In genomic region chr1:2481885-2482284, GRCh38 we compare ENCODE assay signal across 21 cellular contexts. TPM values are rescaled to one million over a fixed set of nuclear protein-coding genes. Genes with fewer than 3 reads are reported as not detected.
DNase-seq lines count a peak whose midpoint lies in the region; ATAC-seq, FAIRE-seq and TF ChIP-seq lines count a peak whose summit lies in the region.
"Had no signal": no experiment of that assay in that cellular context is flagged by ENCODE, and none has a peak within 500 bp of the region (broad histone marks: within the 10 kb centered on the region; RNA-seq: fewer than 3 reads in every experiment).

No MANE protein-coding gene starts in this region.

- TF ChIP-seq POLR2A in K562 (conservative IDR thresholded peaks at IDR 0.05) = no peak

- POLR2A ChIA-PET in Panc1 (lab: Charles Lee) = no interaction called here
- POLR2A ChIA-PET in K562 (lab: Yijun Ruan, JAX) = no interaction called here

- CTCF ChIA-PET in Panc1 (lab: Charles Lee) = interaction anchor here (1.5 kb wide), 1 partner anchor 51 kb away, joined by 3 read pairs; no protein-coding TSS in a partner anchor
- CTCF ChIA-PET in K562 (lab: Yijun Ruan, JAX; ENCODE audit: low intra/inter-chr PET ratio) = no interaction called here

- 34% methylated on average over 10 of the region's 10 CpGs for WGBS in K562 (ENCODE audit: insufficient coverage, low coverage, missing lambda C conversion rate)

- peaks cover 3% of the 10 kb centered on the region for H3K9me1 ChIP-seq in K562 (ENCODE audit: control insufficient read depth, insufficient read depth, low read length)

- intact Hi-C loops in Panc1 (cut with micrococcal nuclease; ENCODE audit: unreplicated experiment) (no loop called here), K562 (cut with micrococcal nuclease) (no loop called here), posterior cingulate gyrus (cut with DNase I) (no loop called here)

- H3K4me3 ChIP-seq in Panc1 (ENCODE audit: low read depth in 2 of 2, low read length in 2 of 2) (no peak overlapping the region), K562 (no peak overlapping the region), parathyroid adenoma (ENCODE audit: low read depth, low read length) (no peak overlapping the region)
- H3K4me3 ChIP-seq: skin epidermis had no signal

- TF ChIP-seq CTCF in Panc1 (IDR thresholded peaks at IDR 0.05) = no peak
- TF ChIP-seq CTCF in K562 (IDR thresholded peaks at IDR 0.05 in 2 of 3, conservative IDR thresholded peaks at IDR 0.05 in 1 of 3; ENCODE audit: insufficient read depth in 2 of 3, low read depth in 1 of 3, low read length in 3 of 3) = no peak
- TF ChIP-seq CTCF in parathyroid adenoma (IDR thresholded peaks at IDR 0.05) = no peak

- TF ChIP-seq EP300 in K562 (IDR thresholded peaks at IDR 0.05; ENCODE audit: low read length) = no peak

- H3K27me3 ChIP-seq in Panc1 (ENCODE audit: control insufficient read depth, insufficient read depth, low read length) = no peaks in the 10 kb centered on the region
- peaks cover 3 to 39% of the 10 kb centered on the region in 2 experiments; a peak in 3 of 5 replicates for H3K27me3 ChIP-seq in K562 (ENCODE audit: control insufficient read depth in 2 of 2, insufficient read depth in 2 of 2, low read length in 2 of 2)
- H3K27me3 ChIP-seq in parathyroid adenoma (ENCODE audit: control insufficient read depth, insufficient read depth, low read length) = no peaks in the 10 kb centered on the region

- H3K9me3 ChIP-seq in Panc1 (ENCODE audit: control insufficient read depth, insufficient read depth, low read depth, low read length) (no peaks in the 10 kb centered on the region), K562 (replicated peaks; ENCODE audit: control insufficient read depth, insufficient read depth, low read depth, low read length) (no peaks in the 10 kb centered on the region), parathyroid adenoma (ENCODE audit: control insufficient read depth, low read length) (no peaks in the 10 kb centered on the region)

- H3K36me3 ChIP-seq in Panc1 (ENCODE audit: control insufficient read depth, insufficient read depth, low read length) (no peaks in the 10 kb centered on the region), K562 (ENCODE audit: control insufficient read depth, insufficient read depth, low read length) (no peaks in the 10 kb centered on the region), parathyroid adenoma (ENCODE audit: control insufficient read depth, insufficient read depth, low read length) (no peaks in the 10 kb centered on the region)

- FAIRE-seq in K562 (lab: Jason Lieb, UNC) = no peak
- FAIRE-seq in urothelium cell line (lab: Jason Lieb, UNC) = no peak
- FAIRE-seq: HTR-8/SVneo had no signal

- ATAC-seq in Panc1 (0 out of 2 replicates have a peak, but pooled peaks have one; percentile 7), K562 (no peak), GM18870 (IDR thresholded peaks at IDR 0.05; ENCODE audit: unreplicated experiment) (no peak)
- ATAC-seq: activated CD4-positive, CD25-positive, alpha-beta regulatory T cell treated with anti-CD3 and anti-CD28 coated beads, Interleukin-2, amount 50 U/mL, for 24 hours had no signal

- in situ Hi-C loops in Panc1 (cut with HindIII; ENCODE audit: low pct_unique_long_range_greater_than_20kb, low sequenced_read_pairs) (no loop called here), K562 (cut with MboI) (no loop called here)

- H3K4me1 ChIP-seq in Panc1 (ENCODE audit: control insufficient read depth, insufficient read depth, low read length) (peaks cover 49% of the 10 kb centered on the region), K562 (replicated peaks in 1 of 2; ENCODE audit: control insufficient read depth in 2 of 2, insufficient read depth in 2 of 2, low read length in 2 of 2) (peaks cover 0 to 76% of the 10 kb centered on the region in 2 experiments; a peak in 3 of 5 replicates), parathyroid adenoma (peaks cover 21% of the 10 kb centered on the region)

- H2AFZ ChIP-seq in K562 (ENCODE audit: low read depth, low read length) (no peak overlapping the region), parathyroid adenoma (no peak overlapping the region)

- H3K4me2 ChIP-seq in K562 (ENCODE audit: insufficient read depth, low read length) (no peak overlapping the region), parathyroid adenoma (ENCODE audit: low read length) (no peak overlapping the region)

- BruUV-seq in Panc1 (replicated peaks; lab: Mats Ljungman, UMichigan) (no TSS peak), K562 (replicated peaks; lab: Mats Ljungman, UMichigan) (no TSS peak)

- peaks cover 19% of the 10 kb centered on the region for H4K20me1 ChIP-seq in K562 (replicated peaks; ENCODE audit: control insufficient read depth, insufficient read depth, low read length)

- DNase-seq in H4 (ENCODE audit: low spot score) (peak; percentile 54), Panc1 (ENCODE audit: low read depth, low spot score) (no peak), K562 (ENCODE audit: extremely low read depth in 1 of 4, low spot score in 3 of 4) (no peak), NCI-H82 treated with DMSO at 0.1 percent for 48 hours (lab: John Stamatoyannopoulos, UW; ENCODE audit: unreplicated experiment) (no peak), posterior cingulate gyrus (no peak), urothelium cell line (ENCODE audit: low spot score) (no peak)
- DNase-seq: AML-193; DMS 273 treated with DMSO at 0.1 percent for 48 hours; naive B cell; NCI-H1417 treated with DMSO at 0.1 percent for 48 hours; NCI-H446; SHP77; stimulated activated CD4-positive, alpha-beta T cell treated with anti-CD3 and anti-CD28 coated beads, Interleukin-4, amount 100 ng/mL, for 24 hours; T-helper 2 cell had no signal

- TF ChIP-seq RAD21 in K562 (CRISPR knock-in tag; conservative IDR thresholded peaks at IDR 0.05 in 1 of 2, IDR thresholded peaks at IDR 0.05 in 1 of 2) = no peak

- H3K27ac ChIP-seq in Panc1 (ENCODE audit: low read length) (0 out of 2 replicates have a peak overlapping the region, but pooled peaks have one; percentile 7), K562 (ENCODE audit: extremely low read depth, low read depth, low read length) (no peak overlapping the region), parathyroid adenoma (peak overlapping the region; percentile 85)

- H3K79me2 ChIP-seq in K562 (ENCODE audit: control insufficient read depth, insufficient read depth, low read length) (no peaks in the 10 kb centered on the region), parathyroid adenoma (no peaks in the 10 kb centered on the region)

- H3K9ac ChIP-seq in K562 (ENCODE audit: insufficient read depth in 1 of 2, low read depth in 2 of 2, low read length in 2 of 2) (no peak overlapping the region), parathyroid adenoma (no peak overlapping the region)

RNA-seq across cellular contexts. Expression of gene PLCH2, which starts 5.8 kb away (rescaled TPM):
- 0.02 TPM in 1 of 2 replicates, not detected in the other for total RNA-seq in H4 (2014; rRNA removed; shearing (Covaris generic))
- 41.2 TPM for total RNA-seq in Panc1 (2021; ENCODE audit: unreplicated experiment)
- polyA plus RNA-seq in Panc1 (2012; ENCODE audit: insufficient read length) = 69.7 TPM
- total RNA-seq in K562 (2011; cell fraction: chromatin; rRNA removed; ENCODE audit: low replicate concordance) = 0.07 TPM in 1 of 2 replicates, not detected in the other
- not detected in 2 replicates for total RNA-seq in K562 (2011; cell fraction: nucleolus; rRNA removed)
- not detected in 2 replicates for total RNA-seq in K562 (2011; cell fraction: nucleoplasm; rRNA removed)
- not detected in 2 replicates for total RNA-seq in K562 (2014; rRNA removed)
- total RNA-seq in K562 (2014; rRNA removed; fragmentation: Illumina TruSeq; extraction: Trizol) = not detected in 2 replicates
- not detected in 2 replicates for total RNA-seq in K562 (2015; rRNA removed; fragmentation: Illumina TruSeq; extraction: Trizol)
- 0.04 and 0.16 TPM in 2 replicates for total RNA-seq in K562 (2021)
- polyA plus RNA-seq in K562 (2011; rRNA removed) = not detected in 2 replicates
- not detected in 2 replicates for polyA plus RNA-seq in K562 (2011; cell fraction: cytosol; rRNA removed)
- polyA plus RNA-seq in K562 (2011; cell fraction: nucleus; rRNA removed) = 0.01 and 0.04 TPM in 2 replicates
- not detected in 2 replicates for polyA plus RNA-seq in K562 (2012)
- not detected in 2 replicates for polyA plus RNA-seq in K562 (2014; fragmentation: Illumina TruSeq; extraction: Trizol)
- not detected for polyA plus RNA-seq in K562 (2014; fragmentation: Nextera tagmentation; extraction: Ambion mirVana)
- polyA plus RNA-seq in K562 (2014; rRNA removed) = not detected in 2 replicates
- not detected in 2 replicates for polyA minus RNA-seq in K562 (2011; rRNA and poly(A)+ RNA removed)
- polyA minus RNA-seq in K562 (2011; cell fraction: cytosol; rRNA and poly(A)+ RNA removed) = not detected in 2 replicates
- polyA minus RNA-seq in K562 (2011; cell fraction: nucleus; rRNA and poly(A)+ RNA removed) = not detected in 2 replicates

RNA-seq across cellular contexts. Expression of gene PANK4, which starts 44.5 kb away (rescaled TPM):
- 10.9 and 12.5 TPM in 2 replicates for total RNA-seq in H4 (2014; rRNA removed; shearing (Covaris generic))
- total RNA-seq in Panc1 (2021; ENCODE audit: unreplicated experiment) (35.9 TPM), K562 (2014; rRNA removed) (39.6 and 50.7 TPM in 2 replicates), K562 (2014; rRNA removed; fragmentation: Illumina TruSeq; extraction: Trizol) (15.3 and 19.2 TPM in 2 replicates), K562 (2015; rRNA removed; fragmentation: Illumina TruSeq; extraction: Trizol) (29.7 and 32.0 TPM in 2 replicates), K562 (2021) (55.6 and 61.3 TPM in 2 replicates)
- 26.7 TPM for polyA plus RNA-seq in Panc1 (2012; ENCODE audit: insufficient read length)
- 114 and 307 TPM in 2 replicates for total RNA-seq in K562 (2011; cell fraction: chromatin; rRNA removed; ENCODE audit: low replicate concordance)
- total RNA-seq in K562 (2011; cell fraction: nucleolus; rRNA removed) = 194 and 202 TPM in 2 replicates
- total RNA-seq in K562 (2011; cell fraction: nucleoplasm; rRNA removed) = 119 and 146 TPM in 2 replicates
- polyA plus RNA-seq in K562 (2011; rRNA removed) (23.3 and 39.3 TPM in 2 replicates), K562 (2014; fragmentation: Illumina TruSeq; extraction: Trizol) (31.5 and 31.8 TPM in 2 replicates), K562 (2014; fragmentation: Nextera tagmentation; extraction: Ambion mirVana) (1 to 10 TPM in 1 of 2 experiments, under 1 TPM in 1; 0.93 to 1.4 TPM), K562 (2014; rRNA removed) (41.3 and 42.3 TPM in 2 replicates)
- 21.3 and 25.3 TPM in 2 replicates for polyA plus RNA-seq in K562 (2011; cell fraction: cytosol; rRNA removed)
- 181 and 249 TPM in 2 replicates for polyA plus RNA-seq in K562 (2011; cell fraction: nucleus; rRNA removed)
- 28.4 and 32.3 TPM in 2 replicates for polyA plus RNA-seq in K562 (2012)
- polyA minus RNA-seq in K562 (2011; rRNA and poly(A)+ RNA removed) = 22.3 and 22.4 TPM in 2 replicates
- 35.2 and 42.6 TPM in 2 replicates for polyA minus RNA-seq in K562 (2011; cell fraction: cytosol; rRNA and poly(A)+ RNA removed)
- polyA minus RNA-seq in K562 (2011; cell fraction: nucleus; rRNA and poly(A)+ RNA removed) = 116 and 142 TPM in 2 replicates

RNA-seq across cellular contexts. Expression of gene HES5, which starts 48.2 kb away (rescaled TPM):
- not detected in 2 replicates for total RNA-seq in H4 (2014; rRNA removed; shearing (Covaris generic))
- total RNA-seq in Panc1 (2021; ENCODE audit: unreplicated experiment) (not detected), K562 (2014; rRNA removed) (not detected in 2 replicates), K562 (2014; rRNA removed; fragmentation: Illumina TruSeq; extraction: Trizol) (not detected in 2 replicates), K562 (2015; rRNA removed; fragmentation: Illumina TruSeq; extraction: Trizol) (not detected in 2 replicates), K562 (2021) (not detected in 2 replicates)
- not detected for polyA plus RNA-seq in Panc1 (2012; ENCODE audit: insufficient read length)
- not detected in 2 replicates for total RNA-seq in K562 (2011; cell fraction: chromatin; rRNA removed; ENCODE audit: low replicate concordance)
- total RNA-seq in K562 (2011; cell fraction: nucleolus; rRNA removed) = not detected in 2 replicates
- total RNA-seq in K562 (2011; cell fraction: nucleoplasm; rRNA removed) = not detected in 2 replicates
- polyA plus RNA-seq in K562 (2011; rRNA removed) (not detected in 2 replicates), K562 (2014; fragmentation: Illumina TruSeq; extraction: Trizol) (not detected in 2 replicates), K562 (2014; fragmentation: Nextera tagmentation; extraction: Ambion mirVana) (not detected), K562 (2014; rRNA removed) (not detected in 2 replicates)
- 0.04 TPM in 1 of 2 replicates, not detected in the other for polyA plus RNA-seq in K562 (2011; cell fraction: cytosol; rRNA removed)
- polyA plus RNA-seq in K562 (2011; cell fraction: nucleus; rRNA removed) = not detected in 2 replicates
- polyA plus RNA-seq in K562 (2012) = not detected in 2 replicates
- polyA minus RNA-seq in K562 (2011; rRNA and poly(A)+ RNA removed) = not detected in 2 replicates
- not detected in 2 replicates for polyA minus RNA-seq in K562 (2011; cell fraction: cytosol; rRNA and poly(A)+ RNA removed)
- polyA minus RNA-seq in K562 (2011; cell fraction: nucleus; rRNA and poly(A)+ RNA removed) = not detected in 2 replicates
- total RNA-seq: activated T-helper 2 cell treated with anti-CD3 and anti-CD28 coated beads, Interferon-gamma antibody, Interleukin-2, Interleukin-4, amounts not matched to agents 10 μg/mL and 5 μg/mL and 100 μg/mL, durations not matched to agents 14 hours and 24 hours and 36 hours; lung microvascular endothelial cell had no signal

Comparison
In these comparisons a context has a peak if more than half of its experiments do, and no peak if none do; other contexts are left out.
1. RNA of gene PLCH2, which starts 5.8 kb away (total RNA-seq): 41.2 TPM in Panc1 (single experiment); 0.02 TPM in H4 and 0.04 to 0.16 TPM in K562; every median in the first group is over 10 times any median in the second.